In genomic region chr6:39312912-39313525, GRCh38 we compare ENCODE assay signal across 12 cellular contexts. TPM values are rescaled to one million over a fixed set of nuclear protein-coding genes. Genes with fewer than 3 reads are reported as not detected.
DNase-seq lines count a peak whose midpoint lies in the region; ATAC-seq and TF ChIP-seq lines count a peak whose summit lies in the region.
"Had no signal": no experiment of that assay in that cellular context is flagged by ENCODE, and none has a peak within 500 bp of the region (broad histone marks: within the 10 kb centered on the region; RNA-seq: fewer than 3 reads in every experiment).

No MANE protein-coding gene starts in this region.

- no peak overlapping the region for H3K27ac Mint-ChIP-seq in nephron progenitor cell

- H3K27me3 ChIP-seq in esophagus squamous epithelium = peaks cover 7 to 85% (median 18%) of the 10 kb centered on the region in 4 donors
- no peaks in the 10 kb centered on the region for H3K27me3 ChIP-seq in aorta (ENCODE audit: control insufficient read depth in 1 of 2, insufficient read depth in 2 of 2, low read length in 1 of 2)

- H3K27ac ChIP-seq in esophagus squamous epithelium (no peak overlapping the region), aorta (ENCODE audit: low read depth in 1 of 2, low read length in 2 of 2) (peak overlapping the region in 1 of 2 donors; percentile 39)
- H3K27ac ChIP-seq: WERI-Rb-1 had no signal

- H3K27me3 Mint-ChIP-seq in nephron progenitor cell (ENCODE audit: low read depth, poor library complexity) = peaks cover 98% of the 10 kb centered on the region

- ATAC-seq in Right ventricle myocardium inferior (peak; percentile 8), aorta (ENCODE audit: low FRiP score) (peak; percentile 7), GM18873 (IDR thresholded peaks at IDR 0.05; ENCODE audit: low FRiP score, unreplicated experiment) (no peak)

- DNase-seq in Right ventricle myocardium inferior (ENCODE audit: missing footprints) (no peak), cardiac septum (ENCODE audit: low spot score) (no peak), esophagus squamous epithelium (lab: John Stamatoyannopoulos, UW) (no peak), nephron progenitor cell (no peak), aorta (peak; percentile 74 to 81), NCI-H345 (lab: John Stamatoyannopoulos, UW) (no peak)
- no peak for DNase-seq in activated naive CD4-positive, alpha-beta T cell (lab: John Stamatoyannopoulos, UW)
- DNase-seq: KG1, mesenchymal stem cell, WERI-Rb-1 had no signal

- H3K4me1 ChIP-seq in esophagus squamous epithelium (peaks cover 12 to 21% (median 16%) of the 10 kb centered on the region in 3 donors), aorta (ENCODE audit: control insufficient read depth in 1 of 2, insufficient read depth in 2 of 2, low read length in 2 of 2) (no peaks in the 10 kb centered on the region)

- no peaks in the 10 kb centered on the region for H3K36me3 Mint-ChIP-seq in nephron progenitor cell (ENCODE audit: low read depth)

- H3K9me3 Mint-ChIP-seq in nephron progenitor cell = no peaks in the 10 kb centered on the region

- H3K9me3 ChIP-seq in esophagus squamous epithelium (no peaks in the 10 kb centered on the region), aorta (ENCODE audit: control insufficient read depth, low read length) (no peaks in the 10 kb centered on the region)

- H3K36me3 ChIP-seq in esophagus squamous epithelium (no peaks in the 10 kb centered on the region), aorta (ENCODE audit: control insufficient read depth in 1 of 2, insufficient read depth in 2 of 2, low read length in 1 of 2) (no peaks in the 10 kb centered on the region)
- H3K36me3 ChIP-seq: WERI-Rb-1 had no signal

- H3K4me3 Mint-ChIP-seq in nephron progenitor cell = peak overlapping the region; percentile 73

- intact Hi-C loops in Right ventricle myocardium inferior (cut with DNase I) = no loop called here
- intact Hi-C loops in cardiac septum (cut with DNase I) = loop anchor here (5.0 kb wide), 1 partner anchor 441 kb away; no protein-coding TSS in a partner anchor
- intact Hi-C loops in esophagus squamous epithelium (cut with DNase I) = loop anchor here (5.0 to 10.0 kb wide), 2 partner anchors 338 to 441 kb away; no protein-coding TSS in a partner anchor
- intact Hi-C loops in aorta (cut with DNase I) = no loop called here

- H3K4me1 Mint-ChIP-seq in nephron progenitor cell = no peaks in the 10 kb centered on the region

- 3% methylated on average over 5 to 24 of the region's 45 CpGs for WGBS in esophagus squamous epithelium, 2 donors
- WGBS in aorta, 2 donors = 1 to 3% methylated on average over 45 of the region's 45 CpGs

- TF ChIP-seq CTCF in esophagus squamous epithelium (IDR thresholded peaks at IDR 0.05) (no peak), nephron progenitor cell (IDR thresholded peaks at IDR 0.05) (no peak)

- no peak for TF ChIP-seq POLR2A in esophagus squamous epithelium (IDR thresholded peaks at IDR 0.05)

- H3K4me3 ChIP-seq in esophagus squamous epithelium (peak overlapping the region in 3 of 4 donors; percentile 38 to 49 (median 41)), aorta (ENCODE audit: low read length in 2 of 2) (peak overlapping the region; percentile 14 to 15)

RNA-seq across cellular contexts. Expression of gene KCNK17, which starts 1.2 kb away (rescaled TPM):
- not detected for total RNA-seq in Right ventricle myocardium inferior
- total RNA-seq in cardiac septum = 0.38 TPM
- total RNA-seq in esophagus squamous epithelium = 1 to 10 TPM in 2 of 4 donors, under 1 TPM in 1, not detected in 1; 0.31 to 1.2 (median 1.1) TPM
- 10 to 100 TPM in 1 of 2 donors, 1 to 10 TPM in 1; 1.6 to 10.4 TPM for total RNA-seq in aorta
- polyA plus RNA-seq in aorta = 10 to 100 TPM in 1 of 2 donors, 1 to 10 TPM in 1; 3.0 to 12.8 TPM
- total RNA-seq: G401 had no signal

RNA-seq across cellular contexts. Expression of gene KCNK16, which starts 9.5 kb away (rescaled TPM):
- total RNA-seq in Right ventricle myocardium inferior = not detected
- total RNA-seq in cardiac septum = not detected
- not detected for total RNA-seq in esophagus squamous epithelium
- total RNA-seq in aorta = not detected
- not detected for polyA plus RNA-seq in aorta
- total RNA-seq: G401 had no signal

Comparison
In these comparisons a context has a peak if more than half of its experiments do, and no peak if none do; other contexts are left out.
1. intact Hi-C loops: an anchor here in cardiac septum (5.0 kb wide) and esophagus squamous epithelium (5.0 to 10.0 kb wide); none called in Right ventricle myocardium inferior and aorta.
2. DNase-seq: peak in aorta (2 of 2); none in Right ventricle myocardium inferior (single experiment), cardiac septum (single experiment), esophagus squamous epithelium (single experiment), nephron progenitor cell (single experiment), NCI-H345 (single experiment) and activated naive CD4-positive, alpha-beta T cell (0 of 4).